Comparison of ENCODE assay signal across 12 cellular contexts in genomic region chr12:1692895-1693294, GRCh38. TPM values are rescaled to one million over a fixed set of nuclear protein-coding genes. Genes with fewer than 3 reads are reported as not detected.
DNase-seq lines count a peak whose midpoint lies in the region; TF ChIP-seq lines count a peak whose summit lies in the region.
"Had no signal": no experiment of that assay in that cellular context is flagged by ENCODE, and none has a peak within 500 bp of the region (broad histone marks: within the 10 kb centered on the region; RNA-seq: fewer than 3 reads in every experiment).

No MANE protein-coding gene starts in this region.

- no peak for DNase-seq in CD4-positive, alpha-beta memory T cell
- DNase-seq in HAP-1 (ENCODE audit: low spot score in 2 of 2) (no peak), activated gamma-delta T cell treated with Interleukin-2 at 50 U/mL for 16 hours (no peak), NK-92 (lab: John Stamatoyannopoulos, UW; ENCODE audit: unreplicated experiment) (no peak), hepatic stellate cell (ENCODE audit: low spot score) (no peak)
- no peak for DNase-seq in activated CD8-positive, alpha-beta memory T cell treated with anti-CD3 and anti-CD28 coated beads, Interleukin-2, amount 50 U/mL, for 48 hours
- DNase-seq: activated CD4-positive, CD25-positive, alpha-beta regulatory T cell; DMS53; effector memory CD8-positive, alpha-beta T cell; NCI-H774 had no signal

- H3K9me3 ChIP-seq in CD4-positive, alpha-beta memory T cell (ENCODE audit: control insufficient read depth in 1 of 2, low read length in 2 of 2): no peaks in the 10 kb centered on the region
- H3K9me3 ChIP-seq in HAP-1 (no peaks in the 10 kb centered on the region), SU-DHL-6 (ENCODE audit: insufficient read depth, low read length) (no peaks in the 10 kb centered on the region)

- POLR2A ChIA-PET in CD4-positive, alpha-beta memory T cell (lab: Charles Lee; ENCODE audit: partially characterized antibody): interaction anchor here (0.6 kb wide), 1 partner anchor 1011 kb away, joined by 4 read pairs; no protein-coding TSS in a partner anchor

- no peak for TF ChIP-seq CTCF in SU-DHL-6 (IDR thresholded peaks at IDR 0.05; ENCODE audit: insufficient read depth, low read length, poor library complexity, severe bottlenecking)
- no peak for TF ChIP-seq CTCF in nephron (IDR thresholded peaks at IDR 0.05; ENCODE audit: unreplicated experiment in 3 of 3)

- H3K27ac Mint-ChIP-seq in CD4-positive, alpha-beta memory T cell: peak overlapping the region in 4 of 7 donors; percentile 24 to 96 (median 45)
- no peak overlapping the region for H3K27ac Mint-ChIP-seq in nephron

- H3K9ac ChIP-seq in SU-DHL-6 (ENCODE audit: low read length): peak overlapping the region; percentile 81

- peaks cover 69% of the 10 kb centered on the region for H3K79me2 ChIP-seq in SU-DHL-6 (ENCODE audit: insufficient read depth, low read length)

- H3K4me2 ChIP-seq in SU-DHL-6 (ENCODE audit: low read depth, low read length, poor library complexity, severe bottlenecking): peak overlapping the region; percentile 78

- CTCF ChIA-PET in CD4-positive, alpha-beta memory T cell (lab: Charles Lee; ENCODE audit: partially characterized antibody): interaction anchor here (1.5 to 2.2 kb wide), 4 partner anchors 36 to 98 kb away, joined by 4 to 5 read pairs (median 4); no protein-coding TSS in a partner anchor

- no peak overlapping the region for H3K4me3 ChIP-seq in CD4-positive, alpha-beta memory T cell (ENCODE audit: low read length in 2 of 2)
- H3K4me3 ChIP-seq in HAP-1 (peak overlapping the region; percentile 5; the same call in 1 of the 2 replicates), SU-DHL-6 (ENCODE audit: insufficient read depth, low read length, poor library complexity, severe bottlenecking) (peak overlapping the region; percentile 83)

- in situ Hi-C loops in HAP-1 (cut with MboI; ENCODE audit: low sequenced_read_pairs): no loop called here

- no peaks in the 10 kb centered on the region for H3K27me3 Mint-ChIP-seq in CD4-positive, alpha-beta memory T cell
- no peaks in the 10 kb centered on the region for H3K27me3 Mint-ChIP-seq in nephron (ENCODE audit: low read depth)
- H3K27me3 Mint-ChIP-seq: effector memory CD8-positive, alpha-beta T cell had no signal

- peaks cover 0 to 1% (median 0%) of the 10 kb centered on the region in 8 donors for H3K9me3 Mint-ChIP-seq in CD4-positive, alpha-beta memory T cell
- no peaks in the 10 kb centered on the region for H3K9me3 Mint-ChIP-seq in nephron
- H3K9me3 Mint-ChIP-seq: effector memory CD8-positive, alpha-beta T cell had no signal

- peaks cover 9% of the 10 kb centered on the region; the same call in 1 of the 2 replicates for H3F3A ChIP-seq in SU-DHL-6 (ENCODE audit: insufficient read depth)

- peaks cover 6 to 7% of the 10 kb centered on the region in 2 donors for H3K36me3 Mint-ChIP-seq in CD4-positive, alpha-beta memory T cell
- no peaks in the 10 kb centered on the region for H3K36me3 Mint-ChIP-seq in nephron (ENCODE audit: low read depth)

- peaks cover 45 to 74% (median 56%) of the 10 kb centered on the region in 4 donors for H3K4me1 Mint-ChIP-seq in CD4-positive, alpha-beta memory T cell
- peaks cover 37% of the 10 kb centered on the region for H3K4me1 Mint-ChIP-seq in nephron

- H3K9me2 ChIP-seq in SU-DHL-6 (replicated peaks; ENCODE audit: insufficient read depth, low read length): no peaks in the 10 kb centered on the region

- peaks cover 30% of the 10 kb centered on the region for H4K20me1 ChIP-seq in SU-DHL-6 (ENCODE audit: low read depth, low read length)

- H3K4me1 ChIP-seq in CD4-positive, alpha-beta memory T cell (ENCODE audit: insufficient read depth, low read length): peaks cover 47% of the 10 kb centered on the region
- H3K4me1 ChIP-seq in HAP-1: peaks cover 17% of the 10 kb centered on the region

- H3K36me3 ChIP-seq in CD4-positive, alpha-beta memory T cell (ENCODE audit: insufficient read depth, low read length): no peaks in the 10 kb centered on the region
- H3K36me3 ChIP-seq in HAP-1 (replicated peaks) (peaks cover 10% of the 10 kb centered on the region), SU-DHL-6 (ENCODE audit: low read length) (peaks cover 4% of the 10 kb centered on the region; the same call in 1 of the 2 replicates)

- H2AFZ ChIP-seq in SU-DHL-6 (ENCODE audit: low read depth, low read length, severe bottlenecking): no peak overlapping the region

- intact Hi-C loops in CD4-positive, alpha-beta memory T cell (cut with micrococcal nuclease): no loop called here

- peak overlapping the region in 6 of 8 donors; percentile 12 to 97 (median 22) for H3K4me3 Mint-ChIP-seq in CD4-positive, alpha-beta memory T cell
- peak overlapping the region; percentile 50 to 66 (median 63) for H3K4me3 Mint-ChIP-seq in nephron

- H3K27ac ChIP-seq in CD4-positive, alpha-beta memory T cell (ENCODE audit: low read depth, low read length): no peak overlapping the region
- H3K27ac ChIP-seq in SU-DHL-6 (ENCODE audit: low read depth, low read length): peak overlapping the region; percentile 36; the same call in 1 of the 2 replicates

- no peaks in the 10 kb centered on the region for H3K27me3 ChIP-seq in CD4-positive, alpha-beta memory T cell (ENCODE audit: insufficient read depth, low read length)
- H3K27me3 ChIP-seq in HAP-1 (ENCODE audit: low read depth) (no peaks in the 10 kb centered on the region), SU-DHL-6 (ENCODE audit: low read length) (no peaks in the 10 kb centered on the region)

RNA-seq across cellular contexts. Expression of gene ADIPOR2, which starts 2.0 kb away (rescaled TPM):
- 10 to 100 TPM; 35.7 to 36.2 TPM for total RNA-seq in CD4-positive, alpha-beta memory T cell
- polyA plus RNA-seq in CD4-positive, alpha-beta memory T cell: 1 to 10 TPM; 1.8 to 3.5 TPM

Comparison
In these comparisons a context has a peak if more than half of its experiments do, and no peak if none do; other contexts are left out.
1. H3K4me3 ChIP-seq: peak in HAP-1 (single experiment) and SU-DHL-6 (single experiment); none in CD4-positive, alpha-beta memory T cell (0 of 2).
2. H3K27ac Mint-ChIP-seq: peak in CD4-positive, alpha-beta memory T cell (4 of 7); none in nephron (0 of 3).